ENCODE assay signal across 16 cellular contexts in the genomic region with DNA sequence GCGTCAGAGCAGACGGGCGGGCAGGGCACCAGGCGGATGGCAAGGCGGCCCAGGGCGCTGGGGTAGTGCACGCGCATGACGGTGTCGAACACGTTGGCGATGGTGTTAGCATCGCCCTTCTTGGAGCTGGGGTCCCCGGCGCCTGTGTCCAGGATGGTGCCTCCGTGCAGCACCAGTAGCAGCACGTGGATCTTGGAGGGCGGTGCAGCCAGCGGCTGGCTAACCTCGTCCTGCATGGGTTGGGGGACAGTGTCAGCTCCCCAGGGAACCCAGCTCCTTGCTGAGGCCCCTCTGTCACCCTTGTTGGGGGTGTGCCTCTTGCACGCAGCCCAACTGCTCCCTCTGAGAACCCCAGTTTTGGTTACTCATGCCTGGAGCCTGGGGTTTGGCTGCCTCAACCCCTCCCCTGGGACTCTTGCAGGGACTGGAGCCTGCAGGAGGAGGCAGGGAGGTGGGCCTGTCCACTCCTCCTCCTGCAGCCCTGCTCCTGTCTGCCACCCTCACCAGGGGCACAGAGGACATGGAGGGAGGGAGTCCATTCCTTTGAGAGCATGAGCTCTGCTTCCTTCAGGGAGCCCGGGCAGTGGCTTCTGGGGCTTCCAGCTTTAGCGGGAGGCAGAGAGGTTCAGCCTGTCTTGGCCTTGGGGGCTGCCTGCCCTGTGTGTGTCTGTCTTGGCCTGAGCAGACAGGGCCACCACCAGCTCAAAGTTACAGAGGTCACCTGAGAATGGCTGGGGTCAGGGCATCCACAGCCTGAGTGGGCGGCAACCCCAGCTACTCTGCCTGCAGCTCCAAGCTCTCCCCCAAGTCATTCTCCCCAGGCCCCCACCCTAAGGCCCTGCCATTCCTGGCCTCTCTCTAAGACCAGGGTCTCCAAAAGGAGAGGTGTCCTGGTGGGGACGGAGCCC. TPM values are rescaled to one million over a fixed set of nuclear protein-coding genes. Genes with fewer than 3 reads are reported as not detected.
DNase-seq lines count a peak whose midpoint lies in the region; ATAC-seq and TF ChIP-seq lines count a peak whose summit lies in the region.
"Had no signal": no experiment of that assay in that cellular context is flagged by ENCODE, and none has a peak within 500 bp of the region (broad histone marks: within the 10 kb centered on the region; RNA-seq: fewer than 3 reads in every experiment).

No MANE protein-coding gene starts in this region.

- intact Hi-C loops in dendritic cell treated with granulocyte-macrophage colony-stimulating factor and Interleukin-4, amounts not matched to agents 40 ng/mL and 50 ng/mL, for 4 days (cut with micrococcal nuclease) = no loop called here

- no peaks in the 10 kb centered on the region for H3K4me1 ChIP-seq in osteoblast (ENCODE audit: insufficient read depth, low read length)
- H3K4me1 ChIP-seq: Caco-2 had no signal

- H3K4me3 ChIP-seq in NB4 (ENCODE audit: low read depth, low read length) (no peak overlapping the region), osteoblast (ENCODE audit: insufficient read depth, low read length) (no peak overlapping the region)
- H3K4me3 ChIP-seq: BLaER1 had no signal

- no peaks in the 10 kb centered on the region for H3K9me3 Mint-ChIP-seq in activated CD4-positive, alpha-beta T cell treated with anti-CD3 and anti-CD28 coated beads, Interleukin-2, amount 10 ng/mL, durations not matched to agents 7 days and 5 days
- H3K9me3 Mint-ChIP-seq in dendritic cell treated with granulocyte-macrophage colony-stimulating factor and Interleukin-4, amounts not matched to agents 40 ng/mL and 50 ng/mL, for 4 days = no peaks in the 10 kb centered on the region
- H3K9me3 Mint-ChIP-seq: CD8-positive, alpha-beta memory T cell had no signal

- H4K20me1 ChIP-seq in osteoblast (ENCODE audit: insufficient read depth, low read length) = no peaks in the 10 kb centered on the region

- H3K27ac ChIP-seq in osteoblast (ENCODE audit: low read depth, low read length) = no peak overlapping the region
- H3K27ac ChIP-seq: 22Rv1, BLaER1 had no signal

- no peaks in the 10 kb centered on the region for H3K4me1 Mint-ChIP-seq in activated CD4-positive, alpha-beta T cell treated with anti-CD3 and anti-CD28 coated beads, Interleukin-2, amount 10 ng/mL, durations not matched to agents 7 days and 5 days
- no peaks in the 10 kb centered on the region for H3K4me1 Mint-ChIP-seq in dendritic cell treated with granulocyte-macrophage colony-stimulating factor and Interleukin-4, amounts not matched to agents 40 ng/mL and 50 ng/mL, for 4 days (ENCODE audit: low read depth)
- H3K4me1 Mint-ChIP-seq: CD8-positive, alpha-beta memory T cell had no signal

- H3K27me3 ChIP-seq in osteoblast (ENCODE audit: insufficient read depth, low read length) = no peaks in the 10 kb centered on the region
- H3K27me3 ChIP-seq: BLaER1 had no signal

- no peaks in the 10 kb centered on the region for H3K36me3 Mint-ChIP-seq in activated CD4-positive, alpha-beta T cell treated with anti-CD3 and anti-CD28 coated beads, Interleukin-2, amount 10 ng/mL, durations not matched to agents 7 days and 5 days (ENCODE audit: low read depth)
- H3K36me3 Mint-ChIP-seq in dendritic cell treated with granulocyte-macrophage colony-stimulating factor and Interleukin-4, amounts not matched to agents 40 ng/mL and 50 ng/mL, for 4 days (ENCODE audit: low read depth) = no peaks in the 10 kb centered on the region

- POLR2A ChIA-PET in activated CD4-positive, alpha-beta T cell treated with anti-CD3 and anti-CD28 coated beads, Interleukin-2, amount 10 ng/mL, durations not matched to agents 7 days and 5 days (lab: Charles Lee) = no interaction called here

- H3K36me3 ChIP-seq in osteoblast (ENCODE audit: insufficient read depth, low read length) = peaks cover 2% of the 10 kb centered on the region

- H3K27ac Mint-ChIP-seq in activated CD4-positive, alpha-beta T cell treated with anti-CD3 and anti-CD28 coated beads, Interleukin-2, amount 10 ng/mL, durations not matched to agents 7 days and 5 days = peak overlapping the region; percentile 41
- H3K27ac Mint-ChIP-seq in dendritic cell treated with granulocyte-macrophage colony-stimulating factor and Interleukin-4, amounts not matched to agents 40 ng/mL and 50 ng/mL, for 4 days = peak overlapping the region; percentile 15
- H3K27ac Mint-ChIP-seq: CD8-positive, alpha-beta memory T cell had no signal

- TF ChIP-seq CTCF in NB4 (IDR thresholded peaks at IDR 0.05; ENCODE audit: low read depth, low read length) (no peak), osteoblast (IDR thresholded peaks at IDR 0.05; ENCODE audit: extremely low read depth, low read depth, low read length) (no peak)

- no peak for DNase-seq in activated CD4-positive, alpha-beta T cell treated with anti-CD3 and anti-CD28 coated beads, Interleukin-2, amount 10 ng/mL, durations not matched to agents 7 days and 5 days
- no peak for DNase-seq in activated CD4-positive, alpha-beta T cell treated with anti-CD3 and anti-CD28 coated beads for 48 hours
- DNase-seq in NB4 (ENCODE audit: low read depth) (peak; percentile 67), osteoblast (ENCODE audit: insufficient read length, low spot score, missing footprints) (peak; percentile 95), NCI-H345 treated with DMSO at 0.1 percent for 48 hours (lab: John Stamatoyannopoulos, UW; ENCODE audit: unreplicated experiment) (no peak)
- DNase-seq: AML-193; Caco-2; CD8-positive, alpha-beta memory T cell; DMS53; GF-D8; HCEC 1CT had no signal

- ATAC-seq in HG03521 (IDR thresholded peaks at IDR 0.05; ENCODE audit: unreplicated experiment) (no peak), GM18511 (IDR thresholded peaks at IDR 0.05; ENCODE audit: unreplicated experiment) (no peak)

- TF ChIP-seq POLR2A in NB4 (IDR thresholded peaks at IDR 0.05; ENCODE audit: extremely low read depth, insufficient read length) = no peak

- H2AFZ ChIP-seq in osteoblast (ENCODE audit: low read length) = no peak overlapping the region

- CTCF ChIA-PET in activated CD4-positive, alpha-beta T cell treated with anti-CD3 and anti-CD28 coated beads, Interleukin-2, amount 10 ng/mL, durations not matched to agents 7 days and 5 days (lab: Charles Lee) = interaction anchor here (0.8 to 0.9 kb wide), 2 partner anchors 235 to 241 kb away, joined by 3 read pairs; a partner anchor contains a TSS

- H3K79me2 ChIP-seq in osteoblast (ENCODE audit: insufficient read depth, low read length) = no peaks in the 10 kb centered on the region

- H3K9me3 ChIP-seq in osteoblast (ENCODE audit: low read depth, low read length) = no peaks in the 10 kb centered on the region
- H3K9me3 ChIP-seq: BLaER1, Caco-2 had no signal

- no peak overlapping the region for H3K4me2 ChIP-seq in osteoblast (ENCODE audit: insufficient read depth, low read length)
- H3K4me2 ChIP-seq: BLaER1 had no signal

- H3K4me3 Mint-ChIP-seq in activated CD4-positive, alpha-beta T cell treated with anti-CD3 and anti-CD28 coated beads, Interleukin-2, amount 10 ng/mL, durations not matched to agents 7 days and 5 days = no peak overlapping the region
- H3K4me3 Mint-ChIP-seq in dendritic cell treated with granulocyte-macrophage colony-stimulating factor and Interleukin-4, amounts not matched to agents 40 ng/mL and 50 ng/mL, for 4 days = no peak overlapping the region
- H3K4me3 Mint-ChIP-seq: CD8-positive, alpha-beta memory T cell had no signal

- no peaks in the 10 kb centered on the region for H3K27me3 Mint-ChIP-seq in activated CD4-positive, alpha-beta T cell treated with anti-CD3 and anti-CD28 coated beads, Interleukin-2, amount 10 ng/mL, durations not matched to agents 7 days and 5 days
- H3K27me3 Mint-ChIP-seq in dendritic cell treated with granulocyte-macrophage colony-stimulating factor and Interleukin-4, amounts not matched to agents 40 ng/mL and 50 ng/mL, for 4 days = no peaks in the 10 kb centered on the region
- H3K27me3 Mint-ChIP-seq: CD8-positive, alpha-beta memory T cell had no signal

RNA-seq across cellular contexts. Expression of a gene that starts 17.1 kb away (rescaled TPM):
- total RNA-seq in activated CD4-positive, alpha-beta T cell treated with anti-CD3 and anti-CD28 coated beads, Interleukin-2, amount 10 ng/mL, durations not matched to agents 7 days and 5 days = 100 to 1,000 TPM; 160 to 180 TPM
- 117 and 118 TPM in 2 replicates for total RNA-seq in osteoblast

RNA-seq across cellular contexts. Expression of a gene that starts 22.6 kb away (rescaled TPM):
- total RNA-seq in activated CD4-positive, alpha-beta T cell treated with anti-CD3 and anti-CD28 coated beads, Interleukin-2, amount 10 ng/mL, durations not matched to agents 7 days and 5 days = 10 to 100 TPM; 25.3 to 25.9 TPM
- 6.5 and 8.3 TPM in 2 replicates for total RNA-seq in osteoblast

RNA-seq across cellular contexts. Expression of a gene that starts 31.3 kb away (rescaled TPM):
- 1 to 10 TPM; 4.7 to 6.7 TPM for total RNA-seq in activated CD4-positive, alpha-beta T cell treated with anti-CD3 and anti-CD28 coated beads, Interleukin-2, amount 10 ng/mL, durations not matched to agents 7 days and 5 days
- 11.9 and 13.0 TPM in 2 replicates for total RNA-seq in osteoblast

Comparison
In these comparisons a context has a peak if more than half of its experiments do, and no peak if none do; other contexts are left out.
1. DNase-seq: peak in NB4 (single experiment) and osteoblast (single experiment); none in activated CD4-positive, alpha-beta T cell treated with anti-CD3 and anti-CD28 coated beads, Interleukin-2, amount 10 ng/mL, durations not matched to agents 7 days and 5 days (single experiment), activated CD4-positive, alpha-beta T cell treated with anti-CD3 and anti-CD28 coated beads for 48 hours (single experiment) and NCI-H345 treated with DMSO at 0.1 percent for 48 hours (single experiment).